8 cellular contexts compared by ENCODE assay signal in the genomic region with DNA sequence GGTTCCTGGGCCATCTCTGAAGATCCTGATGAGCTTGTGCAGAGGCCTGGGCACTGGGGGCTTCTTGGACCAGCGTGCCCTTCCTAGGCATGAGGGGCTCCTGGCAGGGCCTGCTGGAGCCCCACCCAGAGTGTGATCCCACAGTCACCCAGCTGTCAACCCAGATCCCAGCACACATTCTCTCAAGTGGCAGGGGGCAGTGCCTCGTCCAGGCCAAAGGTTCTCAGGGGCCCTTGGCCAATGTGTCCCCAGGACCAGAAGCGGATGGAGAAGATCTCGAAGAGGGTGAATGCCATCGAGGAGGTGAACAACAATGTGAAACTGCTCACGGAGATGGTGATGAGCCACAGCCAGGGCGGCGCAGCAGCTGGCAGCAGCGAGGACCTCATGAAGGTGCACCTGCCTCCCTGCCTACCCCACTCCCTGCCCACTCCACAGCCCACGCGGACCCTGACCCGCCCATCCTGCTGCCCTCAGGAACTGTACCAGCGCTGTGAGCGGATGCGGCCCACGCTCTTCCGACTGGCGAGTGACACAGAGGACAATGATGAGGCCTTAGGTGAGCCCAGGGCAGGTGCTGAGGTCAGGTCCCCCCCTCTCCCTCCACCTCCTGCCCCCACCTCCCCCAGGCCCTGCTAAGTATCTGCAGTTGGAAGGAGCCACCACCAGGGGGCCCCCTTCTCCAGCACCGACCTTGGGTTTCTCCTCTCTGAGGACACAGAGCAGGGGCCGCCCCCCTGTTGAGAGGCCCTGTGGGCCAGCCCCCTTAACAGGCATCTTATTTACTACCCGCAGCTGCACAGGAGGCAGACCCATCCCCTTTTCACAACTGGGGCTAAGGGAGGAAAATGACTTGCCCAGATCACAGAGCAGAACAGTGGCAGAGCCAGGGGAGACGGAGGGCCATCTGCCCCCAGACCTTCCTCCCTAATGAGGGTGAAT. TPM values are rescaled to one million over a fixed set of nuclear protein-coding genes. Genes with fewer than 3 reads are reported as not detected.
DNase-seq lines count a peak whose midpoint lies in the region; ATAC-seq, FAIRE-seq and TF ChIP-seq lines count a peak whose summit lies in the region.

No MANE protein-coding gene starts in this region.

- no peak overlapping the region for H2AFZ ChIP-seq in SU-DHL-6 (ENCODE audit: low read depth, low read length, severe bottlenecking)

- POLR2A ChIA-PET in CD8-positive, alpha-beta memory T cell (lab: Charles Lee), result interaction anchor here (0.6 kb wide), 1 partner anchor 15 kb away, joined by 3 read pairs; no protein-coding TSS in a partner anchor

- peaks cover 0 to 41% (median 4%) of the 10 kb centered on the region in 3 donors for H3K36me3 Mint-ChIP-seq in CD8-positive, alpha-beta memory T cell
- H3K36me3 Mint-ChIP-seq in activated naive CD8-positive, alpha-beta T cell treated with anti-CD3 and anti-CD28 coated beads, Interleukin-2, amount 50 U/mL, for 24 hours (ENCODE audit: low read depth), result peaks cover 20% of the 10 kb centered on the region

- WGBS in small intestine, 3 donors, result 41 to 62% (median 50%) methylated on average over 16 to 22 of the region's 22 CpGs

- no peak for FAIRE-seq in small intestine (lab: Jason Lieb, UNC)

- H3K4me3 ChIP-seq in CD8-positive, alpha-beta memory T cell (ENCODE audit: low read length), result no peak overlapping the region
- H3K4me3 ChIP-seq in SU-DHL-6 (ENCODE audit: insufficient read depth, low read length, poor library complexity, severe bottlenecking) (no peak overlapping the region), small intestine (ENCODE audit: low read depth in 1 of 2, low read length in 2 of 2) (no peak overlapping the region)

- peaks cover 52% of the 10 kb centered on the region for H3K4me1 ChIP-seq in CD8-positive, alpha-beta memory T cell (ENCODE audit: insufficient read depth, low read length)
- H3K4me1 ChIP-seq in small intestine (ENCODE audit: control insufficient read depth in 2 of 2, insufficient read depth in 1 of 2, low read depth in 1 of 2, low read length in 1 of 2), result peaks cover 4 to 5% of the 10 kb centered on the region in 2 donors

- H3K27me3 Mint-ChIP-seq in CD8-positive, alpha-beta memory T cell, result no peaks in the 10 kb centered on the region
- no peaks in the 10 kb centered on the region for H3K27me3 Mint-ChIP-seq in activated naive CD8-positive, alpha-beta T cell treated with anti-CD3 and anti-CD28 coated beads, Interleukin-2, amount 50 U/mL, for 24 hours

- H3K4me3 Mint-ChIP-seq in CD8-positive, alpha-beta memory T cell, result peak overlapping the region in 6 of 7 donors; percentile 35 to 87 (median 63)
- H3K4me3 Mint-ChIP-seq in activated naive CD8-positive, alpha-beta T cell treated with anti-CD3 and anti-CD28 coated beads, Interleukin-2, amount 50 U/mL, for 24 hours, result no peak overlapping the region

- TF ChIP-seq CTCF in SU-DHL-6 (IDR thresholded peaks at IDR 0.05; ENCODE audit: insufficient read depth, low read length, poor library complexity, severe bottlenecking), result peak; percentile 98

- H3K27ac Mint-ChIP-seq in CD8-positive, alpha-beta memory T cell, result peak overlapping the region; percentile 90 to 98 (median 96)
- peak overlapping the region; percentile 79 for H3K27ac Mint-ChIP-seq in activated naive CD8-positive, alpha-beta T cell treated with anti-CD3 and anti-CD28 coated beads, Interleukin-2, amount 50 U/mL, for 24 hours

- DNase-seq in CD8-positive, alpha-beta memory T cell, result peak; percentile 69 to 85 (median 70)
- peak; percentile 84 for DNase-seq in activated naive CD8-positive, alpha-beta T cell treated with anti-CD3 and anti-CD28 coated beads, Interleukin-2, amount 50 U/mL, for 24 hours
- peak; percentile 77 for DNase-seq in left ventricle myocardium superior
- DNase-seq in small intestine, result peak; percentile 58

- H4K20me1 ChIP-seq in SU-DHL-6 (ENCODE audit: low read depth, low read length), result no peaks in the 10 kb centered on the region

- CTCF ChIA-PET in CD8-positive, alpha-beta memory T cell (lab: Charles Lee), result interaction anchor here (0.7 to 3.6 kb wide), 11 partner anchors 10 to 63 kb away, joined by 3 to 32 read pairs (median 5); a partner anchor contains a TSS

- H3K9me3 Mint-ChIP-seq in CD8-positive, alpha-beta memory T cell, result no peaks in the 10 kb centered on the region
- H3K9me3 Mint-ChIP-seq in activated naive CD8-positive, alpha-beta T cell treated with anti-CD3 and anti-CD28 coated beads, Interleukin-2, amount 50 U/mL, for 24 hours, result no peaks in the 10 kb centered on the region

- H3K4me2 ChIP-seq in SU-DHL-6 (ENCODE audit: low read depth, low read length, poor library complexity, severe bottlenecking), result no peak overlapping the region

- no peaks in the 10 kb centered on the region for H3K27me3 ChIP-seq in CD8-positive, alpha-beta memory T cell (ENCODE audit: insufficient read depth, low read length, poor library complexity, severe bottlenecking)
- no peaks in the 10 kb centered on the region for H3K27me3 ChIP-seq in SU-DHL-6 (ENCODE audit: low read length)
- H3K27me3 ChIP-seq in small intestine (ENCODE audit: control insufficient read depth in 2 of 2, insufficient read depth in 2 of 2, low read length in 2 of 2), result no peaks in the 10 kb centered on the region

- peaks cover 10% of the 10 kb centered on the region for H3K36me3 ChIP-seq in CD8-positive, alpha-beta memory T cell (ENCODE audit: insufficient read depth, low read length)
- H3K36me3 ChIP-seq in SU-DHL-6 (ENCODE audit: low read length) (no peaks in the 10 kb centered on the region), small intestine (ENCODE audit: control insufficient read depth in 2 of 2, insufficient read depth in 2 of 2, low read length in 2 of 2) (peaks cover 0 to 4% of the 10 kb centered on the region in 2 donors)

- intact Hi-C loops in left ventricle myocardium superior (cut with micrococcal nuclease), result no loop called here

- H3K27ac ChIP-seq in CD8-positive, alpha-beta memory T cell (ENCODE audit: low read depth, low read length), result no peak overlapping the region
- H3K27ac ChIP-seq in SU-DHL-6 (ENCODE audit: low read depth, low read length), result peak overlapping the region; percentile 85
- H3K27ac ChIP-seq in small intestine (ENCODE audit: low read depth in 1 of 2, low read length in 1 of 2), result peak overlapping the region; percentile 24 to 52

- H3K9me3 ChIP-seq in CD8-positive, alpha-beta memory T cell (ENCODE audit: low read length), result no peaks in the 10 kb centered on the region
- H3K9me3 ChIP-seq in SU-DHL-6 (ENCODE audit: insufficient read depth, low read length) (no peaks in the 10 kb centered on the region), small intestine (ENCODE audit: control insufficient read depth, low read depth) (no peaks in the 10 kb centered on the region)

- peaks cover 13% of the 10 kb centered on the region for H3F3A ChIP-seq in SU-DHL-6 (ENCODE audit: insufficient read depth)

- no peaks in the 10 kb centered on the region for H3K79me2 ChIP-seq in SU-DHL-6 (ENCODE audit: insufficient read depth, low read length)

- no peaks in the 10 kb centered on the region for H3K9me2 ChIP-seq in SU-DHL-6 (replicated peaks; ENCODE audit: insufficient read depth, low read length)

- ATAC-seq in HG02798 (IDR thresholded peaks at IDR 0.05; ENCODE audit: poor library complexity, unreplicated experiment), result peak; percentile 50
- peak; percentile 63 for ATAC-seq in activated naive CD8-positive, alpha-beta T cell treated with anti-CD3 and anti-CD28 coated beads, Interleukin-2, amount 50 U/mL, for 24 hours
- peak; percentile 57 for ATAC-seq in left ventricle myocardium superior
- no peak for ATAC-seq in HG02885 (IDR thresholded peaks at IDR 0.05; ENCODE audit: poor library complexity, unreplicated experiment)
- no peak for ATAC-seq in GM19023 (IDR thresholded peaks at IDR 0.05; ENCODE audit: unreplicated experiment)

- H3K4me1 Mint-ChIP-seq in CD8-positive, alpha-beta memory T cell, result peaks cover 33 to 52% (median 37%) of the 10 kb centered on the region in 3 donors
- H3K4me1 Mint-ChIP-seq in activated naive CD8-positive, alpha-beta T cell treated with anti-CD3 and anti-CD28 coated beads, Interleukin-2, amount 50 U/mL, for 24 hours, result peaks cover 47% of the 10 kb centered on the region

- peak overlapping the region; percentile 14; the same call in 1 of the 2 replicates for H3K9ac ChIP-seq in SU-DHL-6 (ENCODE audit: low read length)

RNA-seq across cellular contexts. Expression of a gene that starts 14.7 kb away (rescaled TPM):
- 10 to 100 TPM; 69.1 to 74.3 TPM for total RNA-seq in CD8-positive, alpha-beta memory T cell
- 34.9 TPM for polyA plus RNA-seq in CD8-positive, alpha-beta memory T cell
- total RNA-seq in left ventricle myocardium superior, result 28.5 TPM
- 10 to 100 TPM; 44.4 to 73.2 (median 67.5) TPM for polyA plus RNA-seq in small intestine

RNA-seq across cellular contexts. Expression of a gene that starts 16.1 kb away (rescaled TPM):
- 10 to 100 TPM; 93.1 to 94.6 TPM for total RNA-seq in CD8-positive, alpha-beta memory T cell
- 32.3 TPM for polyA plus RNA-seq in CD8-positive, alpha-beta memory T cell
- 2.7 TPM for total RNA-seq in left ventricle myocardium superior
- 10 to 100 TPM; 20.8 to 29.1 (median 27.9) TPM for polyA plus RNA-seq in small intestine

RNA-seq across cellular contexts. Expression of a gene that starts 35.2 kb away (rescaled TPM):
- total RNA-seq in CD8-positive, alpha-beta memory T cell, result 10 to 100 TPM; 36.0 to 37.8 TPM
- 7.1 TPM for polyA plus RNA-seq in CD8-positive, alpha-beta memory T cell
- total RNA-seq in left ventricle myocardium superior, result 21.5 TPM
- polyA plus RNA-seq in small intestine, result 10 to 100 TPM; 27.7 to 98.6 (median 87.0) TPM

RNA-seq across cellular contexts. Expression of a gene that starts 43.5 kb away (rescaled TPM):
- total RNA-seq in CD8-positive, alpha-beta memory T cell, result not detected
- not detected for polyA plus RNA-seq in CD8-positive, alpha-beta memory T cell
- total RNA-seq in left ventricle myocardium superior, result not detected
- polyA plus RNA-seq in small intestine, result 100 to 1,000 TPM; 174 to 256 (median 210) TPM

RNA-seq across cellular contexts. Expression of a gene that starts 52.1 kb away (rescaled TPM):
- 100 to 1,000 TPM; 204 to 223 TPM for total RNA-seq in CD8-positive, alpha-beta memory T cell
- 182 TPM for polyA plus RNA-seq in CD8-positive, alpha-beta memory T cell
- 1,086 TPM for total RNA-seq in left ventricle myocardium superior
- polyA plus RNA-seq in small intestine, result 100 to 1,000 TPM in 2 of 3 donors, 10 to 100 TPM in 1; 36.9 to 396 (median 232) TPM

Comparison
In these comparisons a context has a peak if more than half of its experiments do, and no peak if none do; other contexts are left out.
1. ATAC-seq: peak in HG02798 (single experiment), activated naive CD8-positive, alpha-beta T cell treated with anti-CD3 and anti-CD28 coated beads, Interleukin-2, amount 50 U/mL, for 24 hours (single experiment) and left ventricle myocardium superior (single experiment); none in HG02885 (single experiment) and GM19023 (single experiment).
2. RNA of a gene that starts 16.1 kb away (total RNA-seq): 93.1 to 94.6 TPM in CD8-positive, alpha-beta memory T cell; 2.7 TPM in left ventricle myocardium superior (single experiment); every median in the first group is over 10 times any median in the second.
3. Peak in every context shown above with its lines, with median percentiles within 50 percentile points of each other: DNase-seq.